ENCODE assay signal across 1 cellular context in genomic region chr7:6158424-6159096, GRCh38.
A peak's percentile ranks its signal among the peaks of the same experiment; 100 is the strongest.
TF ChIP-seq lines count a peak whose summit lies in the region.

No MANE protein-coding gene starts in this region.

TF ChIP-seq in H1, 55 proteins besides CTCF, POLR2A, EP300 and RAD21:
- TF ChIP-seq POLR2AphosphoS5 (IDR thresholded peaks at IDR 0.05; ENCODE audit: low read depth, low read length) (0 out of 2 replicates have a peak, but pooled peaks have one; percentile 19), USF2 (IDR thresholded peaks at IDR 0.05; ENCODE audit: low read length) (no peak), CHD1 (IDR thresholded peaks at IDR 0.05; ENCODE audit: low read depth, low read length) (no peak), ATF3 (IDR thresholded peaks at IDR 0.05; ENCODE audit: insufficient read depth, low read depth, low read length) (no peak), TEAD4 (IDR thresholded peaks at IDR 0.05; ENCODE audit: low read depth, low read length) (no peak), EGR1 (IDR thresholded peaks at IDR 0.05; ENCODE audit: borderline replicate concordance, low read depth, low read length) (no peak)
TF ChIP-seq in H1: peak in this region for 1.
